8 cellular contexts compared by ENCODE assay signal in the genomic region with DNA sequence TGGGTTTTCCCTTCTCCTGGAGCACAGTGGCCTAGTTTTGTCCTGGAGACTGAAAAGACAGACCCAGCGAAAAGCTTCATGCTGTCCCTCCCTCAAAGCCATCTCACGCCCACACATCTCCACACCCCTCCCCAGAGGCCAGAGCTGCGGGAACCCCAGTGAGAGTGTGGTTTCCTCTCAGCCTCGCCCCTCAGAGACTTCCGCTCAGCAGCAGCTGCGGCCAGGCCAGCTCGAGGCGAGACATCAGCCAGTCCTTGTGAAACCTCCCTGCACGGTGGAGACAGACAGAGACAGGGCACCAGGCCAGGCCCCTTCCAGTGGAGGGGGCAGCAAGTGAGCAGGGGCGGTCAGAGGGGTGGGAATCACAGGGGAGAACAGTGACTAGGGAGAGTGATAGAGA.
DNase-seq lines count a peak whose midpoint lies in the region; ATAC-seq and TF ChIP-seq lines count a peak whose summit lies in the region.

No MANE protein-coding gene starts in this region.

- no peaks in the 10 kb centered on the region for H3K9me3 ChIP-seq in psoas muscle
- H3K9me3 ChIP-seq in vagina, result no peaks in the 10 kb centered on the region

- no peak for TF ChIP-seq CTCF in GM12865 (IDR thresholded peaks at IDR 0.05; ENCODE audit: insufficient read depth, low read depth, low read length, missing control alignments)
- TF ChIP-seq CTCF in fibroblast of villous mesenchyme (IDR thresholded peaks at IDR 0.05; ENCODE audit: insufficient read depth, low read depth, low read length), result no peak
- TF ChIP-seq CTCF in psoas muscle (IDR thresholded peaks at IDR 0.05), result no peak
- TF ChIP-seq CTCF in vagina (IDR thresholded peaks at IDR 0.05), result no peak

- intact Hi-C loops in psoas muscle (cut with DNase I) (loop anchor here in 1 of 2 donors (5.0 kb wide), 1 partner anchor 444 kb away; no protein-coding TSS in a partner anchor), vagina (cut with DNase I) (no loop called here)

- H3K4me3 ChIP-seq in GM12865 (ENCODE audit: low read depth, low read length) (no peak overlapping the region), fibroblast of villous mesenchyme (ENCODE audit: low read depth, low read length) (no peak overlapping the region), psoas muscle (no peak overlapping the region), vagina (no peak overlapping the region)

- peaks cover 9% of the 10 kb centered on the region for H3K4me1 ChIP-seq in psoas muscle
- peaks cover 37% of the 10 kb centered on the region for H3K4me1 ChIP-seq in vagina

- peak; percentile 73 for ATAC-seq in HG02571 (IDR thresholded peaks at IDR 0.05; ENCODE audit: unreplicated experiment)
- ATAC-seq in psoas muscle, result peak; percentile 54 to 82 (median 70)

- TF ChIP-seq POLR2A in vagina (IDR thresholded peaks at IDR 0.05), result no peak

- H3K27ac ChIP-seq in psoas muscle (no peak overlapping the region), vagina (peak overlapping the region; percentile 32)

- DNase-seq in GM12865 (ENCODE audit: low read depth) (peak; percentile 93), NCI-H460 (ENCODE audit: extremely low read depth, low read depth) (peak; percentile 57), activated T-cell treated with anti-CD3 and anti-CD28 coated beads for 48 hours (ENCODE audit: low read depth) (peak; percentile 58), fibroblast of villous mesenchyme (ENCODE audit: low read depth) (peak; percentile 54), psoas muscle (peak; percentile 86 to 92), vagina (ENCODE audit: extremely low spot score in 2 of 2) (no peak), NCI-H2029 treated with DMSO at 0.1 percent for 48 hours (lab: John Stamatoyannopoulos, UW) (no peak)

- H3K27me3 ChIP-seq in psoas muscle (ENCODE audit: insufficient read depth in 3 of 3, low read length in 2 of 3) (peaks cover 0 to 7% (median 0%) of the 10 kb centered on the region in 3 donors), vagina (no peaks in the 10 kb centered on the region)

- H3K36me3 ChIP-seq in psoas muscle (ENCODE audit: insufficient read depth in 1 of 2, low read depth in 1 of 2) (no peaks in the 10 kb centered on the region), vagina (no peaks in the 10 kb centered on the region)

- 34 to 37% (median 34%) methylated on average over 10 of the region's 10 CpGs for WGBS in psoas muscle, 3 donors

Comparison
In these comparisons a context has a peak if more than half of its experiments do, and no peak if none do; other contexts are left out.
1. DNase-seq: peak in GM12865 (single experiment), NCI-H460 (single experiment), activated T-cell treated with anti-CD3 and anti-CD28 coated beads for 48 hours (single experiment), fibroblast of villous mesenchyme (single experiment) and psoas muscle (2 of 2); none in vagina (0 of 2) and NCI-H2029 treated with DMSO at 0.1 percent for 48 hours (single experiment).